In the genomic region with DNA sequence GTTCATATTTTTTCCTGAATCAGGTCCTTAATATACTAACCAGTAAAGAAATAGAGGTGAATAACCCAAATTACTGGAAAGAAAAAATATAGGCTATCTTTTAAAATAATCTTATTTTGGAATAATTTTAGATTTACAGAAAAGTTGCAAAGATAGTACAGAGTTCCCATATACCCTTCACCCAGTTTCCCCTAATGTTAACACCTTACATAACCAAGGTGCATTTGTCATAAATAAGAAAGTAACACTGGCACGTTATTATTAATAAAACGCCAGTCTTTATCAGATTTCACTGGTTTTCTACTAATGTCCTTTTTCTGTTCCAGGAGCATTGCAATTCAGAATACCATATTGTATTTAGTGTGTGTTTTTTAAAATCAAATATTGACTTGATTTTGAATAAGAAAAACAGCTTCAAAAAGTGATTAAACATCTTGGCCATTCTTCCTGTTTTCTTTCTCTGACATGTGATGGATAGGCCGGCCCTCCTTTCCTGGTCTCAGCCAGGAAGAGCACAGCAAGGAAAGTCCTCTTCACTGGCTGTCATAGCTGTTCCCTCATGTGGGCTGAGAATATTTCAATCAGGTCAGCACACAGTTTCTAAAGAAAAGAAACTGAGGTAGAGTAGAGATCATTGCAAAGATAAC, we compare ENCODE assay signal across 1 cellular context.
TF ChIP-seq lines count a peak whose summit lies in the region.

No MANE protein-coding gene starts in this region.

TF ChIP-seq in HepG2, 621 proteins besides CTCF, POLR2A, EP300 and RAD21 (continued from another document):
- TF ChIP-seq, protein P1, sequence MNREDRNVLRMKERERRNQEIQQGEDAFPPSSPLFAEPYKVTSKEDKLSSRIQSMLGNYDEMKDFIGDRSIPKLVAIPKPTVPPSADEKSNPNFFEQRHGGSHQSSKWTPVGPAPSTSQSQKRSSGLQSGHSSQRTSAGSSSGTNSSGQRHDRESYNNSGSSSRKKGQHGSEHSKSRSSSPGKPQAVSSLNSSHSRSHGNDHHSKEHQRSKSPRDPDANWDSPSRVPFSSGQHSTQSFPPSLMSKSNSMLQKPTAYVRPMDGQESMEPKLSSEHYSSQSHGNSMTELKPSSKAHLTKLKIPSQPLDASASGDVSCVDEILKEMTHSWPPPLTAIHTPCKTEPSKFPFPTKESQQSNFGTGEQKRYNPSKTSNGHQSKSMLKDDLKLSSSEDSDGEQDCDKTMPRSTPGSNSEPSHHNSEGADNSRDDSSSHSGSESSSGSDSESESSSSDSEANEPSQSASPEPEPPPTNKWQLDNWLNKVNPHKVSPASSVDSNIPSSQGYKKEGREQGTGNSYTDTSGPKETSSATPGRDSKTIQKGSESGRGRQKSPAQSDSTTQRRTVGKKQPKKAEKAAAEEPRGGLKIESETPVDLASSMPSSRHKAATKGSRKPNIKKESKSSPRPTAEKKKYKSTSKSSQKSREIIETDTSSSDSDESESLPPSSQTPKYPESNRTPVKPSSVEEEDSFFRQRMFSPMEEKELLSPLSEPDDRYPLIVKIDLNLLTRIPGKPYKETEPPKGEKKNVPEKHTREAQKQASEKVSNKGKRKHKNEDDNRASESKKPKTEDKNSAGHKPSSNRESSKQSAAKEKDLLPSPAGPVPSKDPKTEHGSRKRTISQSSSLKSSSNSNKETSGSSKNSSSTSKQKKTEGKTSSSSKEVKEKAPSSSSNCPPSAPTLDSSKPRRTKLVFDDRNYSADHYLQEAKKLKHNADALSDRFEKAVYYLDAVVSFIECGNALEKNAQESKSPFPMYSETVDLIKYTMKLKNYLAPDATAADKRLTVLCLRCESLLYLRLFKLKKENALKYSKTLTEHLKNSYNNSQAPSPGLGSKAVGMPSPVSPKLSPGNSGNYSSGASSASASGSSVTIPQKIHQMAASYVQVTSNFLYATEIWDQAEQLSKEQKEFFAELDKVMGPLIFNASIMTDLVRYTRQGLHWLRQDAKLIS (CRISPR knock-in tag; IDR thresholded peaks at IDR 0.05) = no peak
- no peak for TF ChIP-seq ZNF276 (CRISPR knock-in tag; IDR thresholded peaks at IDR 0.05; ENCODE audit: low read depth)
- TF ChIP-seq, protein P2, sequence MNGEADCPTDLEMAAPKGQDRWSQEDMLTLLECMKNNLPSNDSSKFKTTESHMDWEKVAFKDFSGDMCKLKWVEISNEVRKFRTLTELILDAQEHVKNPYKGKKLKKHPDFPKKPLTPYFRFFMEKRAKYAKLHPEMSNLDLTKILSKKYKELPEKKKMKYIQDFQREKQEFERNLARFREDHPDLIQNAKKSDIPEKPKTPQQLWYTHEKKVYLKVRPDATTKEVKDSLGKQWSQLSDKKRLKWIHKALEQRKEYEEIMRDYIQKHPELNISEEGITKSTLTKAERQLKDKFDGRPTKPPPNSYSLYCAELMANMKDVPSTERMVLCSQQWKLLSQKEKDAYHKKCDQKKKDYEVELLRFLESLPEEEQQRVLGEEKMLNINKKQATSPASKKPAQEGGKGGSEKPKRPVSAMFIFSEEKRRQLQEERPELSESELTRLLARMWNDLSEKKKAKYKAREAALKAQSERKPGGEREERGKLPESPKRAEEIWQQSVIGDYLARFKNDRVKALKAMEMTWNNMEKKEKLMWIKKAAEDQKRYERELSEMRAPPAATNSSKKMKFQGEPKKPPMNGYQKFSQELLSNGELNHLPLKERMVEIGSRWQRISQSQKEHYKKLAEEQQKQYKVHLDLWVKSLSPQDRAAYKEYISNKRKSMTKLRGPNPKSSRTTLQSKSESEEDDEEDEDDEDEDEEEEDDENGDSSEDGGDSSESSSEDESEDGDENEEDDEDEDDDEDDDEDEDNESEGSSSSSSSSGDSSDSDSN (CRISPR knock-in tag; IDR thresholded peaks at IDR 0.05) = no peak
- TF ChIP-seq DR1 (CRISPR knock-in tag; IDR thresholded peaks at IDR 0.05) = no peak
- TF ChIP-seq DZIP1 (CRISPR knock-in tag; IDR thresholded peaks at IDR 0.05) = no peak
- TF ChIP-seq HHEX (CRISPR knock-in tag; IDR thresholded peaks at IDR 0.05) = no peak
- TF ChIP-seq ZNF564 (CRISPR knock-in tag; IDR thresholded peaks at IDR 0.05) = no peak
TF ChIP-seq in HepG2: peak in this region for 0.
